Comparison of ENCODE assay signal across 8 cellular contexts in the genomic region with DNA sequence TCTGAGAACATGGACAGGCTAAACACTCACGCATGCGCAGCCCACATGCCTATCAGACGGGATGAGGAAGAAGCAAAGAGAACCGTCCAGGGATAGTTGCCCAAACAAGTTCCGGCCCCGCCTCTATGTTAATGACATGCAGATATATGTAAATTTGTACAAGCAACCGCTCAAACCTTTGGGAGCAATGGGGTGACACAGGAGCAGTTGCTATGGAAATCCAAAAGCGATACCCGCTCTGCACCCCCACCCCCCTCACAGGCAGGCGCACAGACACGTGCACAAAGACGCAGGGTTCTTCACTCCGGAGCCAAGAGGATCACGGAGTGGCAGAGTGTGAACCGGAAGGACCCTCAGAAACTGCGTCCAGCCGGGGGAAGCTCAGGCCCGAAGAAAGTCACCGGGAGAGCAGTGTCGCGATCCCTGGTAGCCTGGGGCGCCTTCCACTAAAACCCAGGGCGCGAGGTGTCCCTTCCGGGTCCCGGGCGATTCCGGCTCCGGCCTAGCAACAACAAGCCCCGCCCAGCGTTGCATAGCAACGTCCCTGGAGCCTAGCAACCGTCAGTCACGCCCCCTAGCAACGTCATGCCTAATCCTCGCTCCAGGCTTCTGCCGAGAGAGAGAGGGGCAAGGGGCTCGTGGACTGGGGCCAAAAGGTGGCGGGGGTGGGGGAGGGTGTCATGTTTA. TPM values are rescaled to one million over a fixed set of nuclear protein-coding genes. Genes with fewer than 3 reads are reported as not detected.
DNase-seq lines count a peak whose midpoint lies in the region; ATAC-seq and TF ChIP-seq lines count a peak whose summit lies in the region.

No MANE protein-coding gene starts in this region.

- TF ChIP-seq CTCF in endothelial cell (IDR thresholded peaks at IDR 0.05; ENCODE audit: unreplicated experiment) (no peak), mesothelial cell of epicardium (IDR thresholded peaks at IDR 0.05; ENCODE audit: unreplicated experiment) (no peak)

- H3K36me3 Mint-ChIP-seq in endothelial cell (ENCODE audit: low read depth, unreplicated experiment) (no peaks in the 10 kb centered on the region), mesothelial cell of epicardium (no peaks in the 10 kb centered on the region)

- peak; percentile 98 for DNase-seq in Ammon's horn (ENCODE audit: low spot score)
- DNase-seq in GM19238 (ENCODE audit: insufficient read length, low spot score), result peak; percentile 90
- peak; percentile 94 for DNase-seq in NT2/D1 (ENCODE audit: low read depth, low spot score)
- DNase-seq in activated CD8-positive, alpha-beta memory T cell treated with anti-CD3 and anti-CD28 coated beads, Interleukin-2, amount 50 U/mL, for 24 hours (ENCODE audit: extremely low read depth), result peak; percentile 86
- peak; percentile 94 for DNase-seq in endothelial cell (ENCODE audit: low spot score)
- peak; percentile 86 to 95 for DNase-seq in mesothelial cell of epicardium (ENCODE audit: low spot score in 2 of 2, unreplicated experiment in 2 of 2)
- peak; percentile 84 for DNase-seq in stimulated activated CD8-positive, alpha-beta memory T cell treated with anti-CD3 and anti-CD28 coated beads, Interleukin-15, amount 100 ng/mL, for 24 hours (ENCODE audit: low read depth)

- H3K27me3 Mint-ChIP-seq in endothelial cell (ENCODE audit: unreplicated experiment), result peaks cover 10% of the 10 kb centered on the region
- H3K27me3 Mint-ChIP-seq in mesothelial cell of epicardium (ENCODE audit: low read depth), result peaks cover 3% of the 10 kb centered on the region

- peak overlapping the region; percentile 92 for H3K4me3 Mint-ChIP-seq in endothelial cell (ENCODE audit: unreplicated experiment)
- peak overlapping the region; percentile 78 for H3K4me3 Mint-ChIP-seq in mesothelial cell of epicardium

- H3K4me1 Mint-ChIP-seq in endothelial cell (ENCODE audit: unreplicated experiment), result peaks cover 8% of the 10 kb centered on the region
- peaks cover 12% of the 10 kb centered on the region for H3K4me1 Mint-ChIP-seq in mesothelial cell of epicardium

- H3K9me3 Mint-ChIP-seq in endothelial cell (ENCODE audit: unreplicated experiment) (no peaks in the 10 kb centered on the region), mesothelial cell of epicardium (no peaks in the 10 kb centered on the region)

- H3K4me3 ChIP-seq in NT2/D1 (ENCODE audit: insufficient read length, low read depth), result peak overlapping the region; percentile 71

- no peaks in the 10 kb centered on the region for H3K27me3 ChIP-seq in NT2/D1 (ENCODE audit: insufficient read depth, insufficient read length)

- H3K9ac ChIP-seq in NT2/D1 (ENCODE audit: insufficient read length, low read depth), result peak overlapping the region; percentile 80

- no peaks in the 10 kb centered on the region for H3K36me3 ChIP-seq in NT2/D1 (ENCODE audit: insufficient read depth, insufficient read length, low read length)

- H3K27ac Mint-ChIP-seq in endothelial cell (ENCODE audit: unreplicated experiment) (peak overlapping the region; percentile 59), mesothelial cell of epicardium (peak overlapping the region; percentile 81)

- ATAC-seq in HG03460 (IDR thresholded peaks at IDR 0.05; ENCODE audit: unreplicated experiment), result peak; percentile 74

- H3K9me3 ChIP-seq in NT2/D1 (ENCODE audit: insufficient read depth, low read length), result no peaks in the 10 kb centered on the region

- peaks cover 16% of the 10 kb centered on the region for H3K4me1 ChIP-seq in NT2/D1 (ENCODE audit: insufficient read depth, insufficient read length)

RNA-seq across cellular contexts. Expression of gene ADGRB2, which starts 24.1 kb away (rescaled TPM):
- total RNA-seq in endothelial cell (ENCODE audit: unreplicated experiment), result 0.44 TPM
- total RNA-seq in mesothelial cell of epicardium, result 21.5 to 24.0 TPM (median 21.9 TPM) in 3 replicates

RNA-seq across cellular contexts. Expression of gene SPOCD1, which starts 27.5 kb away (rescaled TPM):
- total RNA-seq in endothelial cell (ENCODE audit: unreplicated experiment) (1.5 TPM), mesothelial cell of epicardium (0.75 to 1.3 TPM (median 1.0 TPM) in 3 replicates)

Comparison
In these comparisons a context has a peak if more than half of its experiments do, and no peak if none do; other contexts are left out.
1. Peak in every context shown above with its lines: DNase-seq, ATAC-seq and H3K4me3 ChIP-seq.
2. RNA of gene ADGRB2, which starts 24.1 kb away (total RNA-seq): 21.5 to 24.0 TPM in mesothelial cell of epicardium; 0.44 TPM in endothelial cell (single experiment); every median in the first group is over 10 times any median in the second.